In the genomic region with DNA sequence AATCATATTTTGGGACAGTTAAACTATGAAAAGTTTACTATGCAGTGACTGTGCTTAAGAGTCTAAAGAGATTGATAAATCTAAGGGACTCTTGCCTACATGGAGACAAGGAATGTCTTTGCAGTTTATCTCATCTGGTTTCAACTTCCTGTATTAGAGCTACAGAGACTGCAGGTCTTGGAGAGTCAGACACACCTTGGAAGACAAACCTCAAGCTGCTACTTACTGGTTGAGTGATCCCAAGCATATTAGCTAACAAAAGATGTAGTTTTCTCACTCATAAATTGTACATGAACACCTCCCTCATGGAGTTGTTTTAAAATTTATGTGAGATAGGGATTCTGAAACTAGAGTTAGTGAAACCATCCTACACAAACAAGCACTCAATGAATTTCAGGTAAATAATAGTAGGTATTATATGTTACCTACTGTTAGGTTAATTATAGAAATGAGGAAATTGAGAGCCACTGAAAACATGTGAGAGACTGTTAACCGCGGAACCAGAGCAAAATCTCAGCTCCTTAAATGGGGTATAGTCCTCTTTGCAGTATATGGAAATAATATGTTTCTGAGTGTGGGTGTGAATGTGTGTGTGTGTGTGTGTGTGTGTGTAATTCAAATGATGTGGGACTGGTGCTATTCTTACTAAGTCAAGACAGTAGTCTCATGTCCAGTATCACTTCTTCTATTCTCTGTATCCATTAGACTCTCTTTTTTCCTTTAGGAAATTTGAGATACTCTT, we compare ENCODE assay signal across 18 cellular contexts.
A peak's percentile ranks its signal among the peaks of the same experiment; 100 is the strongest.
DNase-seq lines count a peak whose midpoint lies in the region; ATAC-seq and TF ChIP-seq lines count a peak whose summit lies in the region.
"Had no signal": no experiment of that assay in that cellular context is flagged by ENCODE, and none has a peak within 500 bp of the region (broad histone marks: within the 10 kb centered on the region; RNA-seq: fewer than 3 reads in every experiment).

No MANE protein-coding gene starts in this region.

- no peak overlapping the region for H2AFZ ChIP-seq in SU-DHL-6 (ENCODE audit: low read depth, low read length, severe bottlenecking)

- no peaks in the 10 kb centered on the region for H3K9me3 Mint-ChIP-seq in endothelial cell (ENCODE audit: unreplicated experiment)

- H3K27ac Mint-ChIP-seq in endothelial cell (ENCODE audit: unreplicated experiment) = no peak overlapping the region
- H3K27ac Mint-ChIP-seq: T-cell had no signal

- TF ChIP-seq POLR2A in GM18505 (IDR thresholded peaks at IDR 0.05; ENCODE audit: borderline replicate concordance, extremely low read depth, insufficient read depth, insufficient read length) = no peak
- no peak for TF ChIP-seq POLR2A in sigmoid colon (IDR thresholded peaks at IDR 0.05)

- H3K36me3 Mint-ChIP-seq in endothelial cell (ENCODE audit: low read depth, unreplicated experiment) = no peaks in the 10 kb centered on the region
- H3K36me3 Mint-ChIP-seq: T-cell had no signal

- ATAC-seq in GM18505 (IDR thresholded peaks at IDR 0.05; ENCODE audit: unreplicated experiment) = peak; percentile 80
- ATAC-seq in GM21526 (IDR thresholded peaks at IDR 0.05; ENCODE audit: low FRiP score, unreplicated experiment) = peak; percentile 90
- peak; percentile 68 for ATAC-seq in HG03066 (IDR thresholded peaks at IDR 0.05; ENCODE audit: low read depth, unreplicated experiment)
- no peak for ATAC-seq in GM19452 (IDR thresholded peaks at IDR 0.05; ENCODE audit: unreplicated experiment)
- ATAC-seq: activated CD4-positive, CD25-positive, alpha-beta regulatory T cell treated with anti-CD3 and anti-CD28 coated beads, Interleukin-2, amount 50 U/mL, for 24 hours; body of pancreas; left cardiac atrium; T-cell had no signal

- H3F3A ChIP-seq in SU-DHL-6 (ENCODE audit: insufficient read depth) = 0 out of 2 replicates have a peak, but pooled peaks cover 9% of the 10 kb centered on the region

- H3K9ac ChIP-seq in SU-DHL-6 (ENCODE audit: low read length) = no peak overlapping the region

- intact Hi-C loops in sigmoid colon (cut with DNase I) = no loop called here

- H3K27me3 Mint-ChIP-seq in endothelial cell (ENCODE audit: unreplicated experiment) = peaks cover 2% of the 10 kb centered on the region
- H3K27me3 Mint-ChIP-seq: T-cell had no signal

- no peaks in the 10 kb centered on the region for H3K36me3 ChIP-seq in SU-DHL-6 (ENCODE audit: low read length)
- H3K36me3 ChIP-seq in sigmoid colon = no peaks in the 10 kb centered on the region
- H3K36me3 ChIP-seq: transverse colon had no signal

- no peaks in the 10 kb centered on the region for H4K20me1 ChIP-seq in SU-DHL-6 (ENCODE audit: low read depth, low read length)

- no peak overlapping the region for H3K4me3 ChIP-seq in SU-DHL-6 (ENCODE audit: insufficient read depth, low read length, poor library complexity, severe bottlenecking)
- H3K4me3 ChIP-seq in sigmoid colon = no peak overlapping the region
- H3K4me3 ChIP-seq: body of pancreas, transverse colon had no signal

- H3K27ac ChIP-seq in SU-DHL-6 (ENCODE audit: low read depth, low read length) (peak overlapping the region; percentile 72), sigmoid colon (no peak overlapping the region)
- H3K27ac ChIP-seq: body of pancreas, transverse colon had no signal

- DNase-seq in pons (ENCODE audit: low spot score) = no peak
- DNase-seq in sigmoid colon = no peak
- DNase-seq in endothelial cell (ENCODE audit: low spot score) = no peak
- DNase-seq: activated naive CD4-positive, alpha-beta T cell; body of pancreas; left cardiac atrium; NCI-H187 treated with DMSO at 0.1 percent for 48 hours; NCI-H510A treated with DMSO at 0.1 percent for 48 hours; occipital lobe; stimulated activated CD4-positive, alpha-beta T cell treated with anti-CD3 and anti-CD28 coated beads, Interleukin-4, amount 100 ng/mL, for 4 hours; T-cell; transverse colon had no signal

- 65 to 92% methylated on average over 2 of the region's 2 CpGs for WGBS in sigmoid colon, 2 donors

- H3K4me2 ChIP-seq in SU-DHL-6 (ENCODE audit: low read depth, low read length, poor library complexity, severe bottlenecking) = peak overlapping the region; percentile 32

- no peaks in the 10 kb centered on the region for H3K9me3 ChIP-seq in SU-DHL-6 (ENCODE audit: insufficient read depth, low read length)
- H3K9me3 ChIP-seq in sigmoid colon = no peaks in the 10 kb centered on the region
- H3K9me3 ChIP-seq: body of pancreas, transverse colon had no signal

- no peaks in the 10 kb centered on the region for H3K4me1 ChIP-seq in sigmoid colon
- H3K4me1 ChIP-seq: body of pancreas, transverse colon had no signal

- TF ChIP-seq CTCF in SU-DHL-6 (IDR thresholded peaks at IDR 0.05; ENCODE audit: insufficient read depth, low read length, poor library complexity, severe bottlenecking) (no peak), sigmoid colon (IDR thresholded peaks at IDR 0.05) (no peak), endothelial cell (IDR thresholded peaks at IDR 0.05; ENCODE audit: unreplicated experiment) (no peak)

- H3K27me3 ChIP-seq in SU-DHL-6 (ENCODE audit: low read length) (no peaks in the 10 kb centered on the region), sigmoid colon (no peaks in the 10 kb centered on the region)
- H3K27me3 ChIP-seq: body of pancreas, transverse colon had no signal

- H3K79me2 ChIP-seq in SU-DHL-6 (ENCODE audit: insufficient read depth, low read length) = no peaks in the 10 kb centered on the region

- TF ChIP-seq EP300 in sigmoid colon (IDR thresholded peaks at IDR 0.05) = no peak

- H3K9me2 ChIP-seq in SU-DHL-6 (replicated peaks; ENCODE audit: insufficient read depth, low read length) = no peaks in the 10 kb centered on the region

- peaks cover 19% of the 10 kb centered on the region for H3K4me1 Mint-ChIP-seq in endothelial cell (ENCODE audit: unreplicated experiment)
- H3K4me1 Mint-ChIP-seq: T-cell had no signal

- no peak overlapping the region for H3K4me3 Mint-ChIP-seq in endothelial cell (ENCODE audit: unreplicated experiment)
- H3K4me3 Mint-ChIP-seq: T-cell had no signal
